Comparison of ENCODE assay signal across 24 cellular contexts in genomic region chr20:13934992-13935894, GRCh38. TPM values are rescaled to one million over a fixed set of nuclear protein-coding genes. Genes with fewer than 3 reads are reported as not detected.
A peak's percentile ranks its signal among the peaks of the same experiment; 100 is the strongest.
DNase-seq lines count a peak whose midpoint lies in the region; ATAC-seq, FAIRE-seq and TF ChIP-seq lines count a peak whose summit lies in the region.
"Had no signal": no experiment of that assay in that cellular context is flagged by ENCODE, and none has a peak within 500 bp of the region (broad histone marks: within the 10 kb centered on the region; RNA-seq: fewer than 3 reads in every experiment).

No MANE protein-coding gene starts in this region.

- no peaks in the 10 kb centered on the region for H3K4me1 ChIP-seq in right lobe of liver
- no peaks in the 10 kb centered on the region for H3K4me1 ChIP-seq in HepG2 (ENCODE audit: insufficient read depth, low read length)
- H3K4me1 ChIP-seq in parathyroid adenoma: no peaks in the 10 kb centered on the region
- H3K4me1 ChIP-seq in lower lobe of right lung: no peaks in the 10 kb centered on the region
- H3K4me1 ChIP-seq: BE2C, Peyer's patch had no signal

- no peak overlapping the region for H3K9ac ChIP-seq in HepG2 (ENCODE audit: insufficient read depth, low read depth, low read length)
- H3K9ac ChIP-seq in parathyroid adenoma: no peak overlapping the region

- TF ChIP-seq POLR2A in right lobe of liver (IDR thresholded peaks at IDR 0.05) (no peak), HepG2 (IDR thresholded peaks at IDR 0.05; ENCODE audit: insufficient read depth in 1 of 2, low read depth in 2 of 2, low read length in 2 of 2) (no peak)

- in situ Hi-C loops in HepG2 (cut with HindIII; ENCODE audit: extremely low pct_ligation_motif_present, low pct_unique_long_range_greater_than_20kb): no loop called here

- H3K4me3 Mint-ChIP-seq in mesothelial cell of epicardium: no peak overlapping the region
- H3K4me3 Mint-ChIP-seq: CD4-positive, alpha-beta T cell had no signal

- H3K4me3 ChIP-seq in right lobe of liver (no peak overlapping the region), HepG2 (replicated peaks in 1 of 3; ENCODE audit: insufficient read depth in 1 of 3, low read depth in 2 of 3, low read length in 3 of 3) (no peak overlapping the region), parathyroid adenoma (ENCODE audit: low read depth, low read length) (no peak overlapping the region), lower lobe of right lung (no peak overlapping the region)
- H3K4me3 ChIP-seq: GM12878, Peyer's patch had no signal

- no peak for DNase-seq in right lobe of liver
- DNase-seq in HepG2 (ENCODE audit: low spot score): no peak
- DNase-seq in caudate nucleus (lab: John Stamatoyannopoulos, UW): no peak
- no peak for DNase-seq in lower lobe of right lung
- DNase-seq in mesothelial cell of epicardium (ENCODE audit: low spot score in 2 of 2, unreplicated experiment in 2 of 2): no peak
- DNase-seq in activated CD8-positive, alpha-beta memory T cell treated with anti-CD3 and anti-CD28 coated beads, Interleukin-2, amount 50 U/mL, for 48 hours: no peak
- DNase-seq: BE2C; CD4-positive, alpha-beta T cell; COR-L47; DMS79 treated with DMSO at 0.1 percent for 48 hours; H7; Kasumi-1; NCI-H1436; NCI-H1930; NCI-H2227 treated with DMSO at 0.1 percent for 48 hours; NCI-H510A treated with DMSO at 0.1 percent for 48 hours; NCI-H748 treated with DMSO at 0.1 percent for 48 hours; Peyer's patch had no signal

- H4K20me1 ChIP-seq in HepG2 (ENCODE audit: insufficient read depth, low read length): no peaks in the 10 kb centered on the region

- ATAC-seq in right lobe of liver (peak in 3 of 4 donors; percentile 32 to 60 (median 49)), HepG2 (no peak), lower lobe of right lung (no peak)
- ATAC-seq: GM12878 had no signal

- H3K36me3 ChIP-seq in right lobe of liver (no peaks in the 10 kb centered on the region), HepG2 (replicated peaks in 1 of 2; ENCODE audit: control insufficient read depth in 1 of 2, insufficient read depth in 2 of 2, low read length in 2 of 2) (no peaks in the 10 kb centered on the region), parathyroid adenoma (ENCODE audit: control insufficient read depth, insufficient read depth, low read length) (no peaks in the 10 kb centered on the region), lower lobe of right lung (no peaks in the 10 kb centered on the region)
- H3K36me3 ChIP-seq: BE2C, Peyer's patch had no signal

- FAIRE-seq in HepG2 (lab: Jason Lieb, UNC): no peak
- FAIRE-seq: A204.1, GM12878 had no signal

- no peaks in the 10 kb centered on the region for H3K4me1 Mint-ChIP-seq in mesothelial cell of epicardium

- H3K79me2 ChIP-seq in HepG2 (ENCODE audit: insufficient read depth, low read length) (no peaks in the 10 kb centered on the region), parathyroid adenoma (no peaks in the 10 kb centered on the region)

- H3K27me3 ChIP-seq in right lobe of liver (no peaks in the 10 kb centered on the region), HepG2 (ENCODE audit: control insufficient read depth in 1 of 2, insufficient read depth in 2 of 2, low read length in 2 of 2) (no peaks in the 10 kb centered on the region), parathyroid adenoma (ENCODE audit: control insufficient read depth, insufficient read depth, low read length) (no peaks in the 10 kb centered on the region), lower lobe of right lung (ENCODE audit: low read depth) (no peaks in the 10 kb centered on the region)
- H3K27me3 ChIP-seq: BE2C, Peyer's patch had no signal

- no peaks in the 10 kb centered on the region for H3K36me3 Mint-ChIP-seq in mesothelial cell of epicardium

- BruUV-seq in HepG2 (replicated peaks; lab: Mats Ljungman, UMichigan): no TSS peak

- H3K27ac ChIP-seq in right lobe of liver: no peak overlapping the region
- no peak overlapping the region for H3K27ac ChIP-seq in HepG2 (ENCODE audit: extremely low read length, insufficient read depth, low read length)
- peak overlapping the region; percentile 7 for H3K27ac ChIP-seq in caudate nucleus (ENCODE audit: low read depth, low read length)
- H3K27ac ChIP-seq in parathyroid adenoma: no peak overlapping the region
- H3K27ac ChIP-seq in lower lobe of right lung: no peak overlapping the region
- H3K27ac ChIP-seq: Peyer's patch had no signal

- no peak for TF ChIP-seq RAD21 in HepG2 (CRISPR knock-in tag; IDR thresholded peaks at IDR 0.05)

- intact Hi-C loops in right lobe of liver (cut with DNase I) (no loop called here), HepG2 (cut with micrococcal nuclease; ENCODE audit: unreplicated experiment) (no loop called here), lower lobe of right lung (cut with DNase I) (no loop called here)

- H3K27me3 Mint-ChIP-seq in mesothelial cell of epicardium (ENCODE audit: low read depth): peaks cover 10% of the 10 kb centered on the region
- H3K27me3 Mint-ChIP-seq: CD4-positive, alpha-beta T cell had no signal

- H3K27ac Mint-ChIP-seq in mesothelial cell of epicardium: no peak overlapping the region
- H3K27ac Mint-ChIP-seq: CD4-positive, alpha-beta T cell had no signal

- 47% methylated on average over 6 of the region's 6 CpGs for WGBS in right lobe of liver (ENCODE audit: insufficient coverage, low coverage, low lambda C conversion rate, missing lambda C conversion rate)
- WGBS in HepG2 (ENCODE audit: low lambda C conversion rate): 1% methylated on average over 6 of the region's 6 CpGs

- no peak for TF ChIP-seq CTCF in right lobe of liver (IDR thresholded peaks at IDR 0.05)
- no peak for TF ChIP-seq CTCF in HepG2 (CRISPR knock-in tag; IDR thresholded peaks at IDR 0.05)
- TF ChIP-seq CTCF in parathyroid adenoma (IDR thresholded peaks at IDR 0.05): no peak
- no peak for TF ChIP-seq CTCF in lower lobe of right lung (IDR thresholded peaks at IDR 0.05)
- TF ChIP-seq CTCF in mesothelial cell of epicardium (IDR thresholded peaks at IDR 0.05; ENCODE audit: unreplicated experiment): no peak

- H2AFZ ChIP-seq in HepG2 (ENCODE audit: low read length): no peak overlapping the region
- H2AFZ ChIP-seq in parathyroid adenoma: peak overlapping the region; percentile 35

- TF ChIP-seq EP300 in HepG2 (IDR thresholded peaks at IDR 0.05; ENCODE audit: low read depth in 2 of 2, low read length in 2 of 2): no peak
- TF ChIP-seq EP300 in HepG2 (CRISPR knock-in tag; IDR thresholded peaks at IDR 0.05; ENCODE audit: borderline replicate concordance): no peak

- POLR2A ChIA-PET in HepG2 (lab: Yijun Ruan, JAX): no interaction called here

- CTCF ChIA-PET in HepG2 (lab: Yijun Ruan, JAX; ENCODE audit: low intra/inter-chr PET ratio, low total read pairs): no interaction called here

- H3K9me3 Mint-ChIP-seq in mesothelial cell of epicardium: peaks cover 10% of the 10 kb centered on the region
- H3K9me3 Mint-ChIP-seq: CD4-positive, alpha-beta T cell had no signal

- H3K9me3 ChIP-seq in right lobe of liver (no peaks in the 10 kb centered on the region), HepG2 (ENCODE audit: low read length) (no peaks in the 10 kb centered on the region), parathyroid adenoma (ENCODE audit: control insufficient read depth, low read length) (no peaks in the 10 kb centered on the region), lower lobe of right lung (no peaks in the 10 kb centered on the region)
- H3K9me3 ChIP-seq: BE2C, Peyer's patch had no signal

- no peak overlapping the region for H3K4me2 ChIP-seq in HepG2 (ENCODE audit: low read depth, low read length)
- no peak overlapping the region for H3K4me2 ChIP-seq in parathyroid adenoma (ENCODE audit: low read length)

TF ChIP-seq in HepG2, 621 proteins besides CTCF, POLR2A, EP300 and RAD21 (continues in another document):
- TF ChIP-seq PHF5A (CRISPR knock-in tag; IDR thresholded peaks at IDR 0.05; ENCODE audit: low read depth, unreplicated experiment) (no peak), CC2D1A (CRISPR knock-in tag; IDR thresholded peaks at IDR 0.05) (no peak), ZNF724P (CRISPR knock-in tag; IDR thresholded peaks at IDR 0.05; ENCODE audit: borderline replicate concordance) (no peak)

RNA-seq across cellular contexts. Expression of gene SEL1L2, which starts 55.2 kb away (rescaled TPM):
- total RNA-seq in right lobe of liver (not detected), HepG2 (2016; rRNA removed; fragmentation: Illumina TruSeq; extraction: Trizol) (not detected in 2 replicates), lower lobe of right lung (not detected), mesothelial cell of epicardium (not detected in 3 replicates)
- not detected in 2 replicates for total RNA-seq in HepG2 (2016; cell fraction: cytosol; rRNA removed; fragmentation: Illumina TruSeq; extraction: Trizol; ENCODE audit: low read depth)
- total RNA-seq in HepG2 (2016; cell fraction: insoluble cytoplasmic fraction; rRNA removed; fragmentation: Illumina TruSeq; extraction: Trizol): not detected in 2 replicates
- total RNA-seq in HepG2 (2016; cell fraction: membrane; rRNA removed; fragmentation: Illumina TruSeq; extraction: Trizol): not detected in 2 replicates
- not detected in 2 replicates for total RNA-seq in HepG2 (2016; cell fraction: nucleus; rRNA removed; fragmentation: Illumina TruSeq; extraction: Trizol)
- polyA plus RNA-seq in HepG2 (2011; rRNA removed): not detected in 2 replicates
- not detected in 2 replicates for polyA plus RNA-seq in HepG2 (2011; cell fraction: cytosol; rRNA removed)
- polyA plus RNA-seq in HepG2 (2011; cell fraction: nucleus; rRNA removed): not detected in 2 replicates
- not detected in 2 replicates for polyA plus RNA-seq in HepG2 (2012)
- polyA plus RNA-seq in HepG2 (2016; cell fraction: cytosol; fragmentation: Illumina TruSeq; extraction: Trizol; ENCODE audit: low read depth): not detected in 2 replicates
- not detected in 2 replicates for polyA plus RNA-seq in HepG2 (2016; cell fraction: insoluble cytoplasmic fraction; fragmentation: Illumina TruSeq; extraction: Trizol; ENCODE audit: low read depth)
- polyA plus RNA-seq in HepG2 (2016; cell fraction: membrane; fragmentation: Illumina TruSeq; extraction: Trizol; ENCODE audit: low read depth): not detected in 2 replicates
- polyA plus RNA-seq in HepG2 (2016; cell fraction: nucleus; fragmentation: Illumina TruSeq; extraction: Trizol; ENCODE audit: insufficient read depth, low read depth): not detected in 2 replicates
- not detected in 2 replicates for polyA minus RNA-seq in HepG2 (2011; rRNA and poly(A)+ RNA removed; ENCODE audit: low replicate concordance)
- polyA minus RNA-seq in HepG2 (2011; cell fraction: cytosol; rRNA and poly(A)+ RNA removed): not detected in 2 replicates
- polyA minus RNA-seq in HepG2 (2011; cell fraction: nucleus; rRNA and poly(A)+ RNA removed): not detected in 2 replicates
- total RNA-seq: CD4-positive, alpha-beta T cell; GM12878; H7; MCF 10A; OCI-LY7; Peyer's patch; SK-MEL-5 had no signal
- polyA plus RNA-seq: GM12878 had no signal

Comparison
In these comparisons a context has a peak if more than half of its experiments do, and no peak if none do; other contexts are left out.
1. ATAC-seq: peak in right lobe of liver (3 of 4); none in HepG2 (single experiment) and lower lobe of right lung (0 of 2).